In genomic region chr5:38360323-38361061, GRCh38 we compare ENCODE assay signal across 3 cellular contexts.
TF ChIP-seq lines count a peak whose summit lies in the region.

No MANE protein-coding gene starts in this region.

TF ChIP-seq in HepG2, 621 proteins besides CTCF, POLR2A, EP300 and RAD21:
- TF ChIP-seq SMAD3 (CRISPR knock-in tag; IDR thresholded peaks at IDR 0.05) (no peak), CEBPG (CRISPR knock-in tag; IDR thresholded peaks at IDR 0.05) (0 out of 2 replicates have a peak, but pooled peaks have one; percentile 39), ETV6 (CRISPR knock-in tag; conservative IDR thresholded peaks at IDR 0.05) (no peak), ZNF503 (CRISPR knock-in tag; IDR thresholded peaks at IDR 0.05) (no peak), ZNF766 (CRISPR knock-in tag; IDR thresholded peaks at IDR 0.05; ENCODE audit: borderline replicate concordance) (no peak), ZNF777 (CRISPR knock-in tag; IDR thresholded peaks at IDR 0.05) (no peak), ZNF691 (CRISPR knock-in tag; IDR thresholded peaks at IDR 0.05; ENCODE audit: borderline replicate concordance, low read depth) (no peak), MAZ (IDR thresholded peaks at IDR 0.05; ENCODE audit: borderline replicate concordance, low read depth, low read length) (no peak), MAZ (CRISPR knock-in tag; IDR thresholded peaks at IDR 0.05; ENCODE audit: low read depth) (no peak), TMF1 (CRISPR knock-in tag; IDR thresholded peaks at IDR 0.05; ENCODE audit: low read depth) (no peak), ZNF367 (CRISPR knock-in tag; IDR thresholded peaks at IDR 0.05; ENCODE audit: borderline replicate concordance) (no peak), TBX2 (CRISPR knock-in tag; IDR thresholded peaks at IDR 0.05; ENCODE audit: borderline replicate concordance) (no peak), ZFP41 (CRISPR knock-in tag; IDR thresholded peaks at IDR 0.05; ENCODE audit: borderline replicate concordance) (no peak), EHMT2 (IDR thresholded peaks at IDR 0.05; ENCODE audit: borderline replicate concordance, low read depth, low read length) (no peak), CEBPB (IDR thresholded peaks at IDR 0.05; ENCODE audit: borderline replicate concordance, low read depth, low read length) (peak; percentile 88), THYN1 (CRISPR knock-in tag; IDR thresholded peaks at IDR 0.05; ENCODE audit: borderline replicate concordance, low read depth) (no peak), ZNF326 (CRISPR knock-in tag; IDR thresholded peaks at IDR 0.05; ENCODE audit: borderline replicate concordance) (no peak), THAP11 (CRISPR knock-in tag; IDR thresholded peaks at IDR 0.05) (no peak)

TF ChIP-seq in Ishikawa, 13 proteins besides CTCF, POLR2A, EP300 and RAD21:
- TF ChIP-seq TCF12 (IDR thresholded peaks at IDR 0.05; ENCODE audit: low read depth) (no peak), CEBPB (IDR thresholded peaks at IDR 0.05) (peak; percentile 67; the same call in 1 of the 2 replicates)

TF ChIP-seq in H1, 55 proteins besides CTCF, POLR2A, EP300 and RAD21:
- TF ChIP-seq JUND (IDR thresholded peaks at IDR 0.05; ENCODE audit: low read length) (no peak), CEBPB (IDR thresholded peaks at IDR 0.05; ENCODE audit: low read depth, low read length) (peak; percentile 77), JUN (IDR thresholded peaks at IDR 0.05; ENCODE audit: low read depth, low read length) (no peak)
TF ChIP-seq in H1: peak in this region for 1.
